Comparison of ENCODE assay signal across 10 cellular contexts in genomic region chr20:35226126-35226774, GRCh38. TPM values are rescaled to one million over a fixed set of nuclear protein-coding genes. Genes with fewer than 3 reads are reported as not detected.
A peak's percentile ranks its signal among the peaks of the same experiment; 100 is the strongest.
DNase-seq lines count a peak whose midpoint lies in the region; ATAC-seq, FAIRE-seq and TF ChIP-seq lines count a peak whose summit lies in the region.
"Had no signal": no experiment of that assay in that cellular context is flagged by ENCODE, and none has a peak within 500 bp of the region (broad histone marks: within the 10 kb centered on the region; RNA-seq: fewer than 3 reads in every experiment).

Gene MMP24 (plus strand): TSS chr20:35226690. CDS start chr20:35226739, 49 bp downstream.

- H2AFZ ChIP-seq in H1 (ENCODE audit: low read length) (peak within 1 kb of the TSS; percentile 20; the same call in 1 of the 2 replicates), trophoblast cell (ENCODE audit: insufficient read depth, low read length, poor library complexity) (no peak within 1 kb of the TSS)

- H3K4me1 Mint-ChIP-seq in Calu3 (ENCODE audit: low read depth, unreplicated experiment): no peaks in the 10 kb centered on the region

- H2BK12ac ChIP-seq in H1 (ENCODE audit: low read depth, low read length) (peak within 1 kb of the TSS; percentile 50; the same call in 1 of the 2 replicates), trophoblast cell (ENCODE audit: low read length) (no peak within 1 kb of the TSS)

- no peak within 1 kb of the TSS; the same call in 1 of the 2 replicates for H2BK5ac ChIP-seq in H1 (ENCODE audit: low read depth, low read length)
- H2BK5ac ChIP-seq in trophoblast cell (ENCODE audit: low read depth, low read length, poor library complexity): no peak within 1 kb of the TSS

- no peak for ATAC-seq in left lung

- H3K23ac ChIP-seq in H1 (ENCODE audit: insufficient read length) (no peak within 1 kb of the TSS), trophoblast cell (ENCODE audit: low read length) (no peak within 1 kb of the TSS)

- H4K12ac ChIP-seq in trophoblast cell (ENCODE audit: low read depth, low read length): no peak within 1 kb of the TSS

- peak within 1 kb of the TSS in 3 of 4 experiments; percentile 2 to 44 (median 31); a peak in 5 of 7 replicates for H3K9ac ChIP-seq in H1 (replicated peaks in 1 of 4; ENCODE audit: extremely low read depth in 1 of 4, low read depth in 3 of 4, low read length in 3 of 4)
- no peak within 1 kb of the TSS for H3K9ac ChIP-seq in trophoblast cell (ENCODE audit: low read length)

- TF ChIP-seq EP300 in H1 (IDR thresholded peaks at IDR 0.05; ENCODE audit: borderline replicate concordance in 1 of 2, low read depth in 2 of 2, low read length in 2 of 2): no peak

- H3K14ac ChIP-seq in H1 (ENCODE audit: insufficient read length) (no peak within 1 kb of the TSS), trophoblast cell (ENCODE audit: low read length) (no peak within 1 kb of the TSS)

- H2AK5ac ChIP-seq in H1 (ENCODE audit: low read depth, low read length) (no peak within 1 kb of the TSS), trophoblast cell (ENCODE audit: low read length) (no peak within 1 kb of the TSS)

- H3K27me3 Mint-ChIP-seq in Calu3 (ENCODE audit: unreplicated experiment): peaks cover 66% of the 10 kb centered on the region

- H3K79me2 ChIP-seq in H1 (ENCODE audit: control insufficient read depth in 1 of 2, insufficient read depth in 2 of 2, low read length in 2 of 2) (peaks cover 0 to 3% of the 10 kb centered on the region in 2 experiments; a peak in 1 of 4 replicates), trophoblast cell (ENCODE audit: control insufficient read depth, insufficient read depth, low read length, poor library complexity) (no peaks in the 10 kb centered on the region)

- TF ChIP-seq RAD21 in H1 (IDR thresholded peaks at IDR 0.05 in 1 of 2, conservative IDR thresholded peaks at IDR 0.05 in 1 of 2; ENCODE audit: low read depth in 2 of 2, low read length in 2 of 2): no peak

- H3K18ac ChIP-seq in H1 (ENCODE audit: extremely low read depth, low read length) (peak within 1 kb of the TSS; percentile 38; the same call in 1 of the 2 replicates), trophoblast cell (ENCODE audit: low read length) (no peak within 1 kb of the TSS)

- no peaks in the 10 kb centered on the region for H3K9me3 Mint-ChIP-seq in Calu3 (ENCODE audit: low read depth, unreplicated experiment)

- BruUV-seq in Calu3 (replicated peaks; lab: Mats Ljungman, UMichigan): no TSS peak

- H3K23me2 ChIP-seq in H1 (ENCODE audit: low read depth, low read length): peaks cover 11% of the 10 kb centered on the region; the same call in 1 of the 2 replicates

- no peak within 1 kb of the TSS for H2BK120ac ChIP-seq in H1 (replicated peaks; ENCODE audit: low read depth, low read length)
- no peak within 1 kb of the TSS for H2BK120ac ChIP-seq in trophoblast cell (ENCODE audit: insufficient read depth, low read length, poor library complexity)

- POLR2A ChIA-PET in H1 (lab: Charles Lee; ENCODE audit: partially characterized antibody): interaction anchor here (0.5 to 4.9 kb wide), 9 partner anchors 10 to 76 kb away, joined by 3 to 41 read pairs (median 3); partner anchors contain the start of gene MMP24OS

- H3K4me3 Mint-ChIP-seq in Calu3 (ENCODE audit: low read depth, unreplicated experiment): peak within 1 kb of the TSS; percentile 41

- peak within 1 kb of the TSS; percentile 55; the same call in 1 of the 2 replicates for H2BK20ac ChIP-seq in H1 (ENCODE audit: low read length)

- H3K4me1 ChIP-seq in H1 (replicated peaks in 1 of 4; ENCODE audit: control insufficient read depth in 3 of 4, insufficient read depth in 4 of 4, low read length in 3 of 4) (peaks cover 0 to 14% (median 6%) of the 10 kb centered on the region in 4 experiments; a peak in 5 of 7 replicates), trophoblast cell (ENCODE audit: control insufficient read depth in 1 of 2, insufficient read depth in 2 of 2, low read length in 2 of 2) (peaks cover 5 to 9% of the 10 kb centered on the region in 2 experiments), spleen (peaks cover 0 to 20% (median 2%) of the 10 kb centered on the region in 6 donors), left lung (peaks cover 0 to 10% of the 10 kb centered on the region in 2 donors)
- no peaks in the 10 kb centered on the region for H3K4me1 ChIP-seq in effector memory CD4-positive, alpha-beta T cell (ENCODE audit: control insufficient read depth, insufficient read depth, low read length, poor library complexity, severe bottlenecking)

- intact Hi-C loops in Calu3 (cut with micrococcal nuclease; ENCODE audit: unreplicated experiment) (no loop called here), spleen (cut with DNase I; ENCODE audit: low total_unique reads) (no loop called here), left lung (cut with DNase I) (no loop called here)

- no peak for TF ChIP-seq POLR2A in H1 (IDR thresholded peaks at IDR 0.05; ENCODE audit: control extremely low read depth in 1 of 2, low read depth in 2 of 2, low read length in 2 of 2)
- no peak for TF ChIP-seq POLR2A in spleen (IDR thresholded peaks at IDR 0.05)

- H2BK15ac ChIP-seq in H1 (ENCODE audit: low read length): peak within 1 kb of the TSS; percentile 95; the same call in 1 of the 2 replicates

- no peaks in the 10 kb centered on the region for H4K20me1 ChIP-seq in H1 (replicated peaks in 1 of 2; ENCODE audit: control insufficient read depth in 1 of 2, insufficient read depth in 2 of 2, low read length in 2 of 2)

- peak within 1 kb of the TSS; percentile 10 for H4K5ac ChIP-seq in H1 (ENCODE audit: insufficient read length, low read depth, low read length)

- DNase-seq in Calu3 (no peak), NCI-H748 (lab: John Stamatoyannopoulos, UW; ENCODE audit: unreplicated experiment) (peak; percentile 35), H1 (ENCODE audit: low read depth in 1 of 2, low spot score in 2 of 2) (peak in 1 of 2 experiments; percentile 80), trophoblast cell (no peak), pons (ENCODE audit: low spot score) (no peak), spleen (no peak), left lung (no peak)
- DNase-seq in effector memory CD4-positive, alpha-beta T cell: no peak
- DNase-seq: NCI-H2107 had no signal

- H3K36me3 Mint-ChIP-seq in Calu3 (ENCODE audit: insufficient read depth, unreplicated experiment): peaks cover 4% of the 10 kb centered on the region

- no peak for FAIRE-seq in H1 (lab: Jason Lieb, UNC)
- FAIRE-seq: bronchial epithelial cell had no signal

- H3K27me3 ChIP-seq in H1 (replicated peaks in 1 of 4; ENCODE audit: control insufficient read depth in 3 of 4, extremely low read depth in 1 of 4, insufficient read depth in 3 of 4, low read length in 3 of 4) (peaks cover 0 to 13% (median 2%) of the 10 kb centered on the region in 4 experiments; a peak in 2 of 7 replicates), trophoblast cell (ENCODE audit: insufficient read depth, low read length) (peaks cover 14% of the 10 kb centered on the region), spleen (replicated peaks in 1 of 7) (peaks cover 0 to 25% (median 9%) of the 10 kb centered on the region in 7 donors), left lung (peaks cover 0 to 29% of the 10 kb centered on the region in 2 donors)
- H3K27me3 ChIP-seq in effector memory CD4-positive, alpha-beta T cell (replicated peaks; ENCODE audit: control insufficient read depth, insufficient read depth, low read length, poor library complexity, severe bottlenecking): peaks cover 3% of the 10 kb centered on the region

- H3K79me1 ChIP-seq in H1 (ENCODE audit: low read depth, low read length) (no peaks in the 10 kb centered on the region; the same call in 1 of the 2 replicates), trophoblast cell (ENCODE audit: low read length) (no peaks in the 10 kb centered on the region)

- H3K27ac ChIP-seq in H1 (ENCODE audit: low read depth, low read length) (no peak within 1 kb of the TSS), trophoblast cell (ENCODE audit: low read depth, low read length) (no peak within 1 kb of the TSS), spleen (no peak within 1 kb of the TSS), left lung (no peak within 1 kb of the TSS)
- H3K27ac ChIP-seq in effector memory CD4-positive, alpha-beta T cell (ENCODE audit: insufficient read depth, low read length, poor library complexity, severe bottlenecking): no peak within 1 kb of the TSS

- H3K27ac Mint-ChIP-seq in Calu3 (ENCODE audit: unreplicated experiment): no peak within 1 kb of the TSS

- H3K36me3 ChIP-seq in H1 (ENCODE audit: control insufficient read depth in 2 of 4, insufficient read depth in 4 of 4, low read length in 3 of 4) (peaks cover 0 to 3% (median 0%) of the 10 kb centered on the region in 4 experiments; a peak in 1 of 8 replicates), trophoblast cell (ENCODE audit: control insufficient read depth in 1 of 2, insufficient read depth in 2 of 2, low read length in 2 of 2) (no peaks in the 10 kb centered on the region), spleen (peaks cover 0 to 15% (median 0%) of the 10 kb centered on the region in 6 donors), left lung (no peaks in the 10 kb centered on the region)
- no peaks in the 10 kb centered on the region for H3K36me3 ChIP-seq in effector memory CD4-positive, alpha-beta T cell (ENCODE audit: control insufficient read depth, insufficient read depth, low read length)

- peak within 1 kb of the TSS; percentile 74 to 93 for H3K4me2 ChIP-seq in H1 (ENCODE audit: insufficient read depth in 1 of 2, low read depth in 2 of 2, low read length in 2 of 2)
- H3K4me2 ChIP-seq in trophoblast cell (ENCODE audit: low read length): peak within 1 kb of the TSS; percentile 88

- H4K8ac ChIP-seq in H1 (ENCODE audit: extremely low read depth, insufficient read depth, low read length) (peak within 1 kb of the TSS; percentile 90), trophoblast cell (ENCODE audit: low read depth, low read length) (no peak within 1 kb of the TSS)

- H3K4me3 ChIP-seq in H1 (ENCODE audit: extremely low read depth in 1 of 4, insufficient read depth in 2 of 4, low read depth in 3 of 4, low read length in 4 of 4): peak within 1 kb of the TSS; percentile 54 to 63 (median 60)
- no peak within 1 kb of the TSS for H3K4me3 ChIP-seq in trophoblast cell (ENCODE audit: low read depth, low read length)
- no peak within 1 kb of the TSS for H3K4me3 ChIP-seq in effector memory CD4-positive, alpha-beta T cell (ENCODE audit: insufficient read depth, low read depth, low read length, poor library complexity, severe bottlenecking)
- peak within 1 kb of the TSS in 4 of 8 donors; percentile 13 to 66 (median 26) for H3K4me3 ChIP-seq in spleen
- peak within 1 kb of the TSS in 1 of 2 donors; percentile 11 for H3K4me3 ChIP-seq in left lung

- H3K9me3 ChIP-seq in H1 (ENCODE audit: insufficient read depth in 2 of 2, low read depth in 1 of 2, low read length in 1 of 2) (no peaks in the 10 kb centered on the region), trophoblast cell (ENCODE audit: insufficient read depth, low read depth, low read length) (no peaks in the 10 kb centered on the region), spleen (no peaks in the 10 kb centered on the region), left lung (no peaks in the 10 kb centered on the region)
- no peaks in the 10 kb centered on the region for H3K9me3 ChIP-seq in effector memory CD4-positive, alpha-beta T cell (ENCODE audit: control insufficient read depth, low read length)

- TF ChIP-seq CTCF in Calu3 (IDR thresholded peaks at IDR 0.05; ENCODE audit: unreplicated experiment) (no peak), H1 (IDR thresholded peaks at IDR 0.05; ENCODE audit: control extremely low read depth in 1 of 3, insufficient read depth in 1 of 3, low read depth in 1 of 3, low read length in 3 of 3) (no peak), spleen (IDR thresholded peaks at IDR 0.05 in 8 of 11, conservative IDR thresholded peaks at IDR 0.05 in 3 of 11) (no peak), left lung (IDR thresholded peaks at IDR 0.05) (no peak)

- no peak within 1 kb of the TSS for H3K56ac ChIP-seq in H1 (replicated peaks; ENCODE audit: insufficient read length, low read depth, low read length)

- H3K4ac ChIP-seq in H1 (replicated peaks; ENCODE audit: insufficient read length, low read depth, low read length) (no peak within 1 kb of the TSS), trophoblast cell (ENCODE audit: low read depth, low read length) (no peak within 1 kb of the TSS)

- WGBS in H1 (ENCODE audit: extremely low coverage in 1 of 2, insufficient coverage in 1 of 2, insufficient read length in 1 of 2, insufficient replicate concordance in 2 of 2, low coverage in 1 of 2, low lambda C conversion rate in 2 of 2, missing lambda C conversion rate in 1 of 2), 2 experiments: 6% methylated on average over 8 of the region's 53 CpGs; no CpG with 5 or more reads in 1 of the 2 experiments
- no CpG with 5 or more reads among the region's 53 CpGs for WGBS in trophoblast cell (ENCODE audit: extremely low coverage, insufficient coverage, insufficient read length)
- 2 to 7% (median 3%) methylated on average over 16 to 52 of the region's 53 CpGs for WGBS in spleen, 5 donors

- H4K91ac ChIP-seq in H1 (replicated peaks; ENCODE audit: insufficient read length, low read length) (peak within 1 kb of the TSS; percentile 36), trophoblast cell (ENCODE audit: low read depth, low read length) (no peak within 1 kb of the TSS)

- CTCF ChIA-PET in Calu3 (lab: Charles Lee) (interaction anchor here (0.5 to 1.8 kb wide), 4 partner anchors 79 to 115 kb away, joined by 3 to 4 read pairs (median 4); partner anchors contain the start of gene EDEM2), H1 (lab: Charles Lee; ENCODE audit: partially characterized antibody) (interaction anchor here (0.7 to 1.6 kb wide), 7 partner anchors 16 to 255 kb away, joined by 3 to 6 read pairs (median 3); no protein-coding TSS in a partner anchor)

RNA-seq across cellular contexts. Expression of gene MMP24, which starts in this region (rescaled TPM):
- total RNA-seq in Calu3 (2022): 5.8 and 8.2 TPM in 2 replicates
- total RNA-seq in H1 (2021; fragmentation: NEBNext Ultra II Directional; extraction: Animal tissue kit (Norgen Biotek cat#: 25700)): 18.8 and 20.0 TPM in 2 replicates
- polyA plus RNA-seq in H1 (2011; rRNA removed): 21.4 and 27.2 TPM in 2 replicates
- polyA plus RNA-seq in H1 (2011; cell fraction: cytosol; rRNA removed): 18.8 TPM
- polyA plus RNA-seq in H1 (2011; cell fraction: nucleus; rRNA removed): 25.4 TPM
- polyA plus RNA-seq in H1 (2012, experiment 1 of 2): 14.2 to 22.0 TPM (median 19.1 TPM) in 4 replicates
- polyA plus RNA-seq in H1 (2012, experiment 2 of 2): 22.2 TPM
- polyA plus RNA-seq in H1 (2013, experiment 1 of 2): 5.8 TPM
- 6.3 TPM for polyA plus RNA-seq in H1 (2013, experiment 2 of 2)
- 21.1 and 25.6 TPM in 2 replicates for polyA minus RNA-seq in H1 (2011; rRNA and poly(A)+ RNA removed)
- 14.8 TPM for polyA minus RNA-seq in H1 (2011; cell fraction: cytosol; rRNA and poly(A)+ RNA removed)
- polyA minus RNA-seq in H1 (2011; cell fraction: nucleus; rRNA and poly(A)+ RNA removed): 12.5 TPM
- 1.1 and 1.2 TPM in 2 replicates for polyA plus RNA-seq in trophoblast cell (2013)
- under 1 TPM; 0.10 to 0.32 (median 0.24) TPM for total RNA-seq in spleen
- polyA plus RNA-seq in spleen: under 1 TPM; 0.11 to 0.13 (median 0.12) TPM
- 10 to 100 TPM in 1 of 2 donors, 1 to 10 TPM in 1; 7.3 to 24.9 TPM for total RNA-seq in left lung
- total RNA-seq: bronchial epithelial cell had no signal

Comparison
In these comparisons a context has a peak if more than half of its experiments do, and no peak if none do; other contexts are left out.
1. RNA of gene MMP24 (polyA plus RNA-seq): 5.8 to 27.2 TPM in H1; 0.11 to 0.13 TPM in spleen; every median in the first group is over 4 times any median in the second.
2. H3K4me3 ChIP-seq: peak in H1 (4 of 4); none in trophoblast cell (single experiment) and effector memory CD4-positive, alpha-beta T cell (single experiment).